ENCODE assay signal across 1 cellular context in the genomic region with DNA sequence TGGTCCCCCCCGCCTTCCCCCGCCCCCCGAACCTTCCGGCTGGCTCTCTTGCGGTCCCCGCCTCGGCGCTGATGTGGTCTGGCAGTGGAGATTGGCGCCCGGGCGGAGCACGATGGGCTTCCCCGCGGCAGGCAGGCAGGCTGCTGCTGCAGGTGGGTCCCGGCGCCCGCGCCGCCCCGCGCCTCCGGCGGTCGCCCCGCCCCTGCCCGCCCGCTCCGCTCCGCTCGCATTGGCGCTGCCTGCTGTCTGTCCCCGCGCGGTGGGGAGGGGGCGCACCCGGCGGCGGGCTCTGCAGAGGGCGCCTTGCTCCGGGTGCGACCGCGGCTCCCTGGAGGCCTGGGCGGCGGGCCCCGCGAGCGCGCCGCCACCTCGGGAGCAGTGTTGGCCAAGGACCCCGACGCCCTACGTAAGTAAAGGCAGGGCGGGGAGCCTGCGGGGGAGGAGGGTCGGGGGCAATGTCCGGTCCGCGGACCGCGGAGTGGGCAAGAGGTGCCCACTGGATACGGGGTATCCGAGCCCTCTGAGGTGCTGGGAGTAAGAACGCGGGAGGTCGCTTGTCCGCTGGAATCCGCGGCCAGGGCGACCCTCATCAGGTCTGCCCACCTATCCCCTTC.
TF ChIP-seq lines count a peak whose summit lies in the region.

A gene with protein sequence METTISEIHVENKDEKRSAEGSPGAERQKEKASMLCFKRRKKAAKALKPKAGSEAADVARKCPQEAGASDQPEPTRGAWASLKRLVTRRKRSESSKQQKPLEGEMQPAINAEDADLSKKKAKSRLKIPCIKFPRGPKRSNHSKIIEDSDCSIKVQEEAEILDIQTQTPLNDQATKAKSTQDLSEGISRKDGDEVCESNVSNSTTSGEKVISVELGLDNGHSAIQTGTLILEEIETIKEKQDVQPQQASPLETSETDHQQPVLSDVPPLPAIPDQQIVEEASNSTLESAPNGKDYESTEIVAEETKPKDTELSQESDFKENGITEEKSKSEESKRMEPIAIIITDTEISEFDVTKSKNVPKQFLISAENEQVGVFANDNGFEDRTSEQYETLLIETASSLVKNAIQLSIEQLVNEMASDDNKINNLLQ (plus strand): TSS at position 292 of the 614 bp plus-strand sequence. CDS start 2,896 bp downstream, outside the sequence.

TF ChIP-seq in HEK293, 187 proteins besides CTCF, POLR2A, EP300 and RAD21 (continued from another document):
- TF ChIP-seq, protein P1, sequence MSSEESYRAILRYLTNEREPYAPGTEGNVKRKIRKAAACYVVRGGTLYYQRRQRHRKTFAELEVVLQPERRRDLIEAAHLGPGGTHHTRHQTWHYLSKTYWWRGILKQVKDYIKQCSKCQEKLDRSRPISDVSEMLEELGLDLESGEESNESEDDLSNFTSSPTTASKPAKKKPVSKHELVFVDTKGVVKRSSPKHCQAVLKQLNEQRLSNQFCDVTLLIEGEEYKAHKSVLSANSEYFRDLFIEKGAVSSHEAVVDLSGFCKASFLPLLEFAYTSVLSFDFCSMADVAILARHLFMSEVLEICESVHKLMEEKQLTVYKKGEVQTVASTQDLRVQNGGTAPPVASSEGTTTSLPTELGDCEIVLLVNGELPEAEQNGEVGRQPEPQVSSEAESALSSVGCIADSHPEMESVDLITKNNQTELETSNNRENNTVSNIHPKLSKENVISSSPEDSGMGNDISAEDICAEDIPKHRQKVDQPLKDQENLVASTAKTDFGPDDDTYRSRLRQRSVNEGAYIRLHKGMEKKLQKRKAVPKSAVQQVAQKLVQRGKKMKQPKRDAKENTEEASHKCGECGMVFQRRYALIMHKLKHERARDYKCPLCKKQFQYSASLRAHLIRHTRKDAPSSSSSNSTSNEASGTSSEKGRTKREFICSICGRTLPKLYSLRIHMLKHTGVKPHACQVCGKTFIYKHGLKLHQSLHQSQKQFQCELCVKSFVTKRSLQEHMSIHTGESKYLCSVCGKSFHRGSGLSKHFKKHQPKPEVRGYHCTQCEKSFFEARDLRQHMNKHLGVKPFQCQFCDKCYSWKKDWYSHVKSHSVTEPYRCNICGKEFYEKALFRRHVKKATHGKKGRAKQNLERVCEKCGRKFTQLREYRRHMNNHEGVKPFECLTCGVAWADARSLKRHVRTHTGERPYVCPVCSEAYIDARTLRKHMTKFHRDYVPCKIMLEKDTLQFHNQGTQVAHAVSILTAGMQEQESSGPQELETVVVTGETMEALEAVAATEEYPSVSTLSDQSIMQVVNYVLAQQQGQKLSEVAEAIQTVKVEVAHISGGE (tag by site-specific recombination; conservative IDR thresholded peaks at IDR 0.05; ENCODE audit: low read depth) = no peak
- TF ChIP-seq ZNF19 (tag by site-specific recombination; IDR thresholded peaks at IDR 0.05; ENCODE audit: low read depth) (no peak), KLF17 (tag by site-specific recombination; IDR thresholded peaks at IDR 0.05) (no peak), ZNF692 (tag by site-specific recombination; IDR thresholded peaks at IDR 0.05) (peak; percentile 86), ZNF138 (tag by site-specific recombination; IDR thresholded peaks at IDR 0.05; ENCODE audit: borderline replicate concordance) (no peak), ZNF561 (tag by site-specific recombination; IDR thresholded peaks at IDR 0.05; ENCODE audit: borderline replicate concordance) (no peak), PRDM1 (tag by site-specific recombination; IDR thresholded peaks at IDR 0.05) (no peak), ZNF148 (tag by site-specific recombination; IDR thresholded peaks at IDR 0.05; ENCODE audit: borderline replicate concordance) (no peak), ZNF747 (tag by site-specific recombination; IDR thresholded peaks at IDR 0.05) (no peak), ZBTB20 (tag by site-specific recombination; IDR thresholded peaks at IDR 0.05) (peak; percentile 22; the same call in 1 of the 2 replicates), ZNF140 (tag by site-specific recombination; IDR thresholded peaks at IDR 0.05) (no peak), ZNF621 (tag by site-specific recombination; IDR thresholded peaks at IDR 0.05) (no peak), SP3 (tag by site-specific recombination; IDR thresholded peaks at IDR 0.05) (no peak), ZBTB8A (tag by site-specific recombination; IDR thresholded peaks at IDR 0.05) (peak; percentile 86), ZNF324 (tag by site-specific recombination; IDR thresholded peaks at IDR 0.05) (no peak), ZFP69B (tag by site-specific recombination; IDR thresholded peaks at IDR 0.05) (peak; percentile 77; the same call in 1 of the 2 replicates), IKZF3 (tag by site-specific recombination; IDR thresholded peaks at IDR 0.05) (no peak), KLF8 (tag by site-specific recombination; IDR thresholded peaks at IDR 0.05) (no peak), ZNF155 (tag by site-specific recombination; IDR thresholded peaks at IDR 0.05) (no peak), ZFHX2 (tag by site-specific recombination; conservative IDR thresholded peaks at IDR 0.05) (no peak; the same call in 1 of the 2 replicates), ZNF555 (tag by site-specific recombination; conservative IDR thresholded peaks at IDR 0.05) (no peak), ZNF146 (tag by site-specific recombination; IDR thresholded peaks at IDR 0.05) (no peak), MYNN (tag by site-specific recombination; IDR thresholded peaks at IDR 0.05; ENCODE audit: borderline replicate concordance) (no peak), SALL2 (tag by site-specific recombination; IDR thresholded peaks at IDR 0.05; ENCODE audit: borderline replicate concordance) (no peak), ZNF311 (tag by site-specific recombination; IDR thresholded peaks at IDR 0.05; ENCODE audit: borderline replicate concordance) (no peak), ZNF629 (tag by site-specific recombination; IDR thresholded peaks at IDR 0.05) (no peak), ZNF768 (tag by site-specific recombination; IDR thresholded peaks at IDR 0.05) (no peak), GLIS2 (tag by site-specific recombination; IDR thresholded peaks at IDR 0.05) (peak; percentile 57), ZNF112 (tag by site-specific recombination; IDR thresholded peaks at IDR 0.05) (no peak), ZNF239 (tag by site-specific recombination; IDR thresholded peaks at IDR 0.05) (no peak), GLIS1 (tag by site-specific recombination; IDR thresholded peaks at IDR 0.05) (0 out of 2 replicates have a peak, but pooled peaks have one; percentile 12), ZSCAN5A (tag by site-specific recombination; IDR thresholded peaks at IDR 0.05) (no peak), ZNF114 (tag by site-specific recombination; IDR thresholded peaks at IDR 0.05) (no peak), ZNF132 (tag by site-specific recombination; IDR thresholded peaks at IDR 0.05; ENCODE audit: borderline replicate concordance) (no peak), SETDB1 (IDR thresholded peaks at IDR 0.05; ENCODE audit: insufficient read length, low read length) (no peak)
- TF ChIP-seq, protein P2, sequence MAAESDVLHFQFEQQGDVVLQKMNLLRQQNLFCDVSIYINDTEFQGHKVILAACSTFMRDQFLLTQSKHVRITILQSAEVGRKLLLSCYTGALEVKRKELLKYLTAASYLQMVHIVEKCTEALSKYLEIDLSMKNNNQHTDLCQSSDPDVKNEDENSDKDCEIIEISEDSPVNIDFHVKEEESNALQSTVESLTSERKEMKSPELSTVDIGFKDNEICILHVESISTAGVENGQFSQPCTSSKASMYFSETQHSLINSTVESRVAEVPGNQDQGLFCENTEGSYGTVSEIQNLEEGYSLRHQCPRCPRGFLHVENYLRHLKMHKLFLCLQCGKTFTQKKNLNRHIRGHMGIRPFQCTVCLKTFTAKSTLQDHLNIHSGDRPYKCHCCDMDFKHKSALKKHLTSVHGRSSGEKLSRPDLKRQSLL (tag by site-specific recombination; IDR thresholded peaks at IDR 0.05) = no peak
- TF ChIP-seq, protein P3, sequence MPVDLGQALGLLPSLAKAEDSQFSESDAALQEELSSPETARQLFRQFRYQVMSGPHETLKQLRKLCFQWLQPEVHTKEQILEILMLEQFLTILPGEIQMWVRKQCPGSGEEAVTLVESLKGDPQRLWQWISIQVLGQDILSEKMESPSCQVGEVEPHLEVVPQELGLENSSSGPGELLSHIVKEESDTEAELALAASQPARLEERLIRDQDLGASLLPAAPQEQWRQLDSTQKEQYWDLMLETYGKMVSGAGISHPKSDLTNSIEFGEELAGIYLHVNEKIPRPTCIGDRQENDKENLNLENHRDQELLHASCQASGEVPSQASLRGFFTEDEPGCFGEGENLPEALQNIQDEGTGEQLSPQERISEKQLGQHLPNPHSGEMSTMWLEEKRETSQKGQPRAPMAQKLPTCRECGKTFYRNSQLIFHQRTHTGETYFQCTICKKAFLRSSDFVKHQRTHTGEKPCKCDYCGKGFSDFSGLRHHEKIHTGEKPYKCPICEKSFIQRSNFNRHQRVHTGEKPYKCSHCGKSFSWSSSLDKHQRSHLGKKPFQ (tag by site-specific recombination; IDR thresholded peaks at IDR 0.05) = no peak
- TF ChIP-seq, protein P4, sequence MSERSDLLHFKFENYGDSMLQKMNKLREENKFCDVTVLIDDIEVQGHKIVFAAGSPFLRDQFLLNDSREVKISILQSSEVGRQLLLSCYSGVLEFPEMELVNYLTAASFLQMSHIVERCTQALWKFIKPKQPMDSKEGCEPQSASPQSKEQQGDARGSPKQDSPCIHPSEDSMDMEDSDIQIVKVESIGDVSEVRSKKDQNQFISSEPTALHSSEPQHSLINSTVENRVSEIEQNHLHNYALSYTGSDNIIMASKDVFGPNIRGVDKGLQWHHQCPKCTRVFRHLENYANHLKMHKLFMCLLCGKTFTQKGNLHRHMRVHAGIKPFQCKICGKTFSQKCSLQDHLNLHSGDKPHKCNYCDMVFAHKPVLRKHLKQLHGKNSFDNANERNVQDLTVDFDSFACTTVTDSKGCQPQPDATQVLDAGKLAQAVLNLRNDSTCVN (tag by site-specific recombination; optimal IDR thresholded peaks at IDR 0.05) = peak; percentile 61
- TF ChIP-seq, protein P5, sequence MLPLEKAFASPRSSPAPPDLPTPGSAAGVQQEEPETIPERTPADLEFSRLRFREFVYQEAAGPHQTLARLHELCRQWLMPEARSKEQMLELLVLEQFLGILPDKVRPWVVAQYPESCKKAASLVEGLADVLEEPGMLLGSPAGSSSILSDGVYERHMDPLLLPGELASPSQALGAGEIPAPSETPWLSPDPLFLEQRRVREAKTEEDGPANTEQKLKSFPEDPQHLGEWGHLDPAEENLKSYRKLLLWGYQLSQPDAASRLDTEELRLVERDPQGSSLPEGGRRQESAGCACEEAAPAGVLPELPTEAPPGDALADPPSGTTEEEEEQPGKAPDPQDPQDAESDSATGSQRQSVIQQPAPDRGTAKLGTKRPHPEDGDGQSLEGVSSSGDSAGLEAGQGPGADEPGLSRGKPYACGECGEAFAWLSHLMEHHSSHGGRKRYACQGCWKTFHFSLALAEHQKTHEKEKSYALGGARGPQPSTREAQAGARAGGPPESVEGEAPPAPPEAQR (tag by site-specific recombination; IDR thresholded peaks at IDR 0.05) = no peak
- TF ChIP-seq, protein P6, sequence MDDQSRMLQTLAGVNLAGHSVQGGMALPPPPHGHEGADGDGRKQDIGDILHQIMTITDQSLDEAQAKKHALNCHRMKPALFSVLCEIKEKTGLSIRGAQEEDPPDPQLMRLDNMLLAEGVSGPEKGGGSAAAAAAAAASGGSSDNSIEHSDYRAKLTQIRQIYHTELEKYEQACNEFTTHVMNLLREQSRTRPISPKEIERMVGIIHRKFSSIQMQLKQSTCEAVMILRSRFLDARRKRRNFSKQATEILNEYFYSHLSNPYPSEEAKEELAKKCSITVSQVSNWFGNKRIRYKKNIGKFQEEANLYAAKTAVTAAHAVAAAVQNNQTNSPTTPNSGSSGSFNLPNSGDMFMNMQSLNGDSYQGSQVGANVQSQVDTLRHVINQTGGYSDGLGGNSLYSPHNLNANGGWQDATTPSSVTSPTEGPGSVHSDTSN (CRISPR knock-in tag; IDR thresholded peaks at IDR 0.05) = peak; percentile 93
